In the genomic region with DNA sequence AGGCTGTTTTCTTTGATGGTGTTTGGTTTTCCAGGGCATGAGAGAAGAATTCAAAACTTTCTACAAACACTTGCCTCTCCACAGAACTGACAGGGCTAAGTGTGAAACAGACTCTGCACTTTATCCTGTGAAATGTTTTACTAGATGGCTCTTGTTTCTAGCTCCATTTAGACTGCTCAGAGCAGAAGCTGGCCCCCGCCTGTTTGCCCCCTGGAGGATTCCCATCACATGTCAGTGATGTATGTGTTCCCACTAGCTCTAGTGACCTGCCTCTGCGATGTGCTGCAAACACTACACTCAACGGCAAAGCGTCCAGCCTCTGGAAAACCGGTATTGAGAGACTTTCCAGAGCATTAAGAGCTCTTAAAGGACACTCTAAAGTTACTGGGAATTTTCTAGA, we compare ENCODE assay signal across 15 cellular contexts. TPM values are rescaled to one million over a fixed set of nuclear protein-coding genes. Genes with fewer than 3 reads are reported as not detected.
DNase-seq lines count a peak whose midpoint lies in the region; ATAC-seq lines count a peak whose summit lies in the region.
"Had no signal": no experiment of that assay in that cellular context is flagged by ENCODE, and none has a peak within 500 bp of the region (broad histone marks: within the 10 kb centered on the region; RNA-seq: fewer than 3 reads in every experiment).

No MANE protein-coding gene starts in this region.

- DNase-seq in NCI-H2227 (lab: John Stamatoyannopoulos, UW; ENCODE audit: unreplicated experiment) (peak; percentile 6), NCI-H2227 treated with DMSO at 0.1 percent for 48 hours (lab: John Stamatoyannopoulos, UW) (no peak), SK-N-DZ (ENCODE audit: low spot score) (peak; percentile 21), iPS-NIHi7 (ENCODE audit: extremely low spot score) (peak; percentile 20), sciatic nerve (ENCODE audit: low spot score) (no peak), putamen (ENCODE audit: low spot score) (no peak), DMS79 treated with DMSO at 0.1 percent for 48 hours (lab: John Stamatoyannopoulos, UW) (no peak)
- no peak for DNase-seq in stimulated activated naive CD4-positive, alpha-beta T cell (lab: John Stamatoyannopoulos, UW)
- DNase-seq: 8988T; activated gamma-delta T cell treated with Interleukin-2 at 50 U/mL for 16 hours; Calu3; NCI-H1436; NK-92 treated with Interleukin-12 subunit alpha and Interleukin-12 subunit beta, amount 100 ng/mL, for 24 hours; posterior cingulate gyrus had no signal

- intact Hi-C loops in sciatic nerve (cut with DNase I), result no loop called here

- ATAC-seq in sciatic nerve, result peak; percentile 44
- ATAC-seq: SK-N-SH treated with all-trans-retinoic acid at 6 μM for 48 hours had no signal

RNA-seq across cellular contexts. Expression of a gene that starts 41.4 kb away (rescaled TPM):
- polyA plus RNA-seq in SK-N-DZ (2014; cell fraction: cytosol; rRNA removed), result 38.6 and 50.8 TPM in 2 replicates
- 108 and 120 TPM in 2 replicates for polyA plus RNA-seq in SK-N-DZ (2014; cell fraction: nucleus; rRNA removed)
- 84.4 TPM for total RNA-seq in sciatic nerve

RNA-seq across cellular contexts. Expression of a gene that starts 43.9 kb away (rescaled TPM):
- 14.3 and 19.0 TPM in 2 replicates for polyA plus RNA-seq in SK-N-DZ (2014; cell fraction: cytosol; rRNA removed)
- polyA plus RNA-seq in SK-N-DZ (2014; cell fraction: nucleus; rRNA removed), result 9.9 and 12.7 TPM in 2 replicates
- 57.1 TPM for total RNA-seq in sciatic nerve

Comparison
In these comparisons a context has a peak if more than half of its experiments do, and no peak if none do; other contexts are left out.
1. DNase-seq: peak in NCI-H2227 (single experiment), SK-N-DZ (single experiment) and iPS-NIHi7 (single experiment); none in NCI-H2227 treated with DMSO at 0.1 percent for 48 hours (single experiment), sciatic nerve (single experiment), putamen (single experiment), DMS79 treated with DMSO at 0.1 percent for 48 hours (single experiment) and stimulated activated naive CD4-positive, alpha-beta T cell (0 of 6).